ENCODE assay signal across 16 cellular contexts in genomic region chrX:75131973-75132627, GRCh38.
"Had no signal": no experiment of that assay in that cellular context is flagged by ENCODE, and none has a peak within 500 bp of the region (broad histone marks: within the 10 kb centered on the region; RNA-seq: fewer than 3 reads in every experiment).

No MANE protein-coding gene starts in this region.

- H3K27ac ChIP-seq: hepatocyte, ovary, transverse colon, vagina had no signal

- ATAC-seq: activated CD4-positive, CD25-positive, alpha-beta regulatory T cell treated with anti-CD3 and anti-CD28 coated beads, Interleukin-2, amount 50 U/mL, for 24 hours; effector memory CD8-positive, alpha-beta T cell; stimulated activated memory B cell treated with anti-CD40 and anti-IgM and Interleukin-4, amounts not matched to agents 10 μg/mL and 1 μg/mL and 100 μg/mL, for 72 hours; T-cell had no signal

- H3K36me3 ChIP-seq: ovary, transverse colon, vagina had no signal

- H3K4me3 Mint-ChIP-seq: activated naive CD8-positive, alpha-beta T cell treated with anti-CD3 and anti-CD28 coated beads, Interleukin-2, amount 10 ng/mL, durations not matched to agents 7 days and 5 days; activated T-helper 1 cell treated with anti-CD3 and anti-CD28 coated beads, Interleukin-12 subunit alpha, Interleukin-12 subunit beta, Interleukin-2, Interleukin-4 antibody, amounts not matched to agents 30 ng/mL and 10 ng/mL and 1 ng/mL, durations not matched to agents 14 hours and 24 hours and 36 hours; effector memory CD8-positive, alpha-beta T cell; nephron progenitor cell; stimulated activated memory B cell treated with anti-CD40 and anti-IgM and Interleukin-4, amounts not matched to agents 10 μg/mL and 1 μg/mL and 100 μg/mL, for 72 hours had no signal

- H3K27me3 ChIP-seq: hepatocyte, ovary, transverse colon, vagina had no signal

- H3K4me1 Mint-ChIP-seq: nephron progenitor cell had no signal

- H3K27me3 Mint-ChIP-seq: activated naive CD8-positive, alpha-beta T cell treated with anti-CD3 and anti-CD28 coated beads, Interleukin-2, amount 10 ng/mL, durations not matched to agents 7 days and 5 days; effector memory CD8-positive, alpha-beta T cell; stimulated activated memory B cell treated with anti-CD40 and anti-IgM and Interleukin-4, amounts not matched to agents 10 μg/mL and 1 μg/mL and 100 μg/mL, for 72 hours had no signal

- H3K9me3 Mint-ChIP-seq: activated naive CD8-positive, alpha-beta T cell treated with anti-CD3 and anti-CD28 coated beads, Interleukin-2, amount 10 ng/mL, durations not matched to agents 7 days and 5 days; activated T-helper 1 cell treated with anti-CD3 and anti-CD28 coated beads, Interleukin-12 subunit alpha, Interleukin-12 subunit beta, Interleukin-2, Interleukin-4 antibody, amounts not matched to agents 30 ng/mL and 10 ng/mL and 1 ng/mL, durations not matched to agents 14 hours and 24 hours and 36 hours; effector memory CD8-positive, alpha-beta T cell; stimulated activated memory B cell treated with anti-CD40 and anti-IgM and Interleukin-4, amounts not matched to agents 10 μg/mL and 1 μg/mL and 100 μg/mL, for 72 hours had no signal

- DNase-seq: activated CD4-positive, alpha-beta T cell treated with anti-CD3 and anti-CD28 coated beads, Interleukin-2, amount 50 U/mL, for 1 hour; activated naive CD4-positive, alpha-beta T cell; activated naive CD8-positive, alpha-beta T cell treated with anti-CD3 and anti-CD28 coated beads, Interleukin-2, amount 10 ng/mL, durations not matched to agents 7 days and 5 days; dermis blood vessel endothelial cell; effector memory CD8-positive, alpha-beta T cell; nephron progenitor cell; ovary; stimulated activated CD4-positive, alpha-beta T cell treated with anti-CD3 and anti-CD28 coated beads, Interleukin-2, amount 100 ng/mL, for 48 hours; T-cell; T-helper 9 cell; transverse colon had no signal

- H3K9me3 ChIP-seq: ovary, transverse colon, vagina had no signal

- H3K4me1 ChIP-seq: transverse colon, vagina had no signal

- H3K27ac Mint-ChIP-seq: activated naive CD8-positive, alpha-beta T cell treated with anti-CD3 and anti-CD28 coated beads, Interleukin-2, amount 10 ng/mL, durations not matched to agents 7 days and 5 days; activated T-helper 1 cell treated with anti-CD3 and anti-CD28 coated beads, Interleukin-12 subunit alpha, Interleukin-12 subunit beta, Interleukin-2, Interleukin-4 antibody, amounts not matched to agents 30 ng/mL and 10 ng/mL and 1 ng/mL, durations not matched to agents 14 hours and 24 hours and 36 hours; effector memory CD8-positive, alpha-beta T cell; nephron progenitor cell; stimulated activated memory B cell treated with anti-CD40 and anti-IgM and Interleukin-4, amounts not matched to agents 10 μg/mL and 1 μg/mL and 100 μg/mL, for 72 hours; T-cell had no signal

- H3K4me3 ChIP-seq: hepatocyte, ovary, transverse colon, vagina had no signal
